8 cellular contexts compared by ENCODE assay signal in the genomic region with DNA sequence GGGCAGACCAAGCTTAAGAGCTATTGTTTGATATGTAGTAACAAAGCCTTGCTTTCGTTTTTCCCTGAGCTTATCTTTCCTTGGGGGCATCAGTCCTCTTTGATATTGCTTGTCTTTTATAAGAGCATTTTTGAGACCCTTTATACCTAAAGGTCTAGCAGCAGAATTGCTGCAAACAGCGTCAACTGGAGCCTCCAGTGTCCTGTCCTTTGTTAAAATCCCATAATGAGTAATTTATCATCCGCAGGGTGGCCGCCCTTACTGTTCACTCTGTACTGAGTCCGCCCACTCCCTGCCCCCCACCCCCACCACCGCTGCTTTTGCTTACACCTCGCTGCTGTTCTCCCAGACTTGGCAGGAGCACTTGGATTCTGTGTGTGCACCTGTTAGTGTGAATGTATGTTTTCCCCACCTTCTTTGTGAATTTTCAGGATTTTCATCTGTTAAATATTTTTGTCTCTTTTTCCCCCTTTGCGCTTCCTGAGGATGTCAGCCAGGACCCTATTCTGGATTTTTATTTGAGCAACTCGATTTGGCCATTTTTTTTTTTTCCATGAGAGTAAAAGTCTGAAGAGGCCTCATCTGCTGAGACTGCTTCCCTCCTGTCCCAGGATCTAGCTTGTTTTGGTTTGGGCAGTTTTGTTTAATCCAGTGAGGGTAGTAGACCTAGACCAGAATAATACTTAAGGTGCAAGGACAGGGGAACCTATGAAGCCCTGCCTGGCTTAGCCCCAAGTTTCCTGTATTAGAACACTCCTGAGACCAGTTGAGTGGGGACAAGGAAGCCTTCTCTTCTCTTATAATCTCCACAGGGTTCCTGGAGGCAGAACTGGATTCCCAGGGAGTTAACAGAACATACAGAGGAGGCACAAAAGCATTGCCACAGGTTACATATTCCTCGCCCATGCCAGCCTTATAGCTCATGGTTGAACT. TPM values are rescaled to one million over a fixed set of nuclear protein-coding genes. Genes with fewer than 3 reads are reported as not detected.
DNase-seq lines count a peak whose midpoint lies in the region; ATAC-seq and TF ChIP-seq lines count a peak whose summit lies in the region.

No MANE protein-coding gene starts in this region.

- CTCF ChIA-PET in naive thymus-derived CD4-positive, alpha-beta T cell (lab: Charles Lee): interaction anchor here (0.6 to 5.5 kb wide), 6 partner anchors 12 to 64 kb away, joined by 4 to 26 read pairs (median 5); no protein-coding TSS in a partner anchor

- no peaks in the 10 kb centered on the region for H3K27me3 ChIP-seq in BLaER1
- H3K27me3 ChIP-seq in Loucy (ENCODE audit: insufficient read depth, low read length, poor library complexity, severe bottlenecking): no peaks in the 10 kb centered on the region
- H3K27me3 ChIP-seq in naive thymus-derived CD4-positive, alpha-beta T cell (ENCODE audit: control insufficient read depth in 2 of 2, insufficient read depth in 2 of 2, low read length in 2 of 2): no peaks in the 10 kb centered on the region

- H3K27me3 Mint-ChIP-seq in brain: no peaks in the 10 kb centered on the region
- no peaks in the 10 kb centered on the region for H3K27me3 Mint-ChIP-seq in naive thymus-derived CD4-positive, alpha-beta T cell

- H2AFZ ChIP-seq in Loucy (ENCODE audit: low read length): no peak overlapping the region

- peaks cover 6% of the 10 kb centered on the region for H3K36me3 Mint-ChIP-seq in brain
- peaks cover 3 to 20% (median 14%) of the 10 kb centered on the region in 5 donors for H3K36me3 Mint-ChIP-seq in naive thymus-derived CD4-positive, alpha-beta T cell

- H3K4me2 ChIP-seq in BLaER1: peak overlapping the region; percentile 83
- H3K4me2 ChIP-seq in Loucy (ENCODE audit: low read depth, low read length, poor library complexity, severe bottlenecking): peak overlapping the region; percentile 37

- H3K9me3 ChIP-seq in BLaER1 (no peaks in the 10 kb centered on the region), Loucy (ENCODE audit: insufficient read depth, low read depth, low read length) (no peaks in the 10 kb centered on the region)
- H3K9me3 ChIP-seq in naive thymus-derived CD4-positive, alpha-beta T cell (ENCODE audit: control insufficient read depth in 2 of 3, low read length in 3 of 3): no peaks in the 10 kb centered on the region

- POLR2A ChIA-PET in naive thymus-derived CD4-positive, alpha-beta T cell (lab: Charles Lee): interaction anchor here (1.0 to 4.0 kb wide), 7 partner anchors 8 to 71 kb away, joined by 3 to 32 read pairs (median 5); partner anchors contain the start of genes AGFG2, FBXO24, LRCH4 and TSC22D4

- TF ChIP-seq CTCF in Loucy (conservative IDR thresholded peaks at IDR 0.05; ENCODE audit: low read length) (no peak), brain (conservative IDR thresholded peaks at IDR 0.05) (no peak)

- no peak overlapping the region for H3K4me3 ChIP-seq in BLaER1
- H3K4me3 ChIP-seq in Loucy (ENCODE audit: low read length, poor library complexity, severe bottlenecking): no peak overlapping the region
- H3K4me3 ChIP-seq in naive thymus-derived CD4-positive, alpha-beta T cell (ENCODE audit: low read length): peak overlapping the region; percentile 7

- no peak overlapping the region; the same call in 1 of the 2 replicates for H3K9ac ChIP-seq in BLaER1
- H3K9ac ChIP-seq in Loucy (ENCODE audit: low read depth, low read length, poor library complexity, severe bottlenecking): peak overlapping the region; percentile 20

- H3K79me2 ChIP-seq in Loucy (ENCODE audit: insufficient read depth, low read length): peaks cover 16% of the 10 kb centered on the region; the same call in 1 of the 2 replicates

- H3F3A ChIP-seq in Loucy (ENCODE audit: low read depth): no peaks in the 10 kb centered on the region

- H3K4me1 ChIP-seq in BLaER1 (peaks cover 62% of the 10 kb centered on the region), Loucy (ENCODE audit: insufficient read depth, low read length, poor library complexity, severe bottlenecking) (peaks cover 46% of the 10 kb centered on the region)
- H3K4me1 ChIP-seq in naive thymus-derived CD4-positive, alpha-beta T cell (ENCODE audit: control insufficient read depth in 2 of 2, insufficient read depth in 2 of 2, low read length in 2 of 2): peaks cover 60 to 79% of the 10 kb centered on the region in 2 donors

- H3K4me1 Mint-ChIP-seq in brain: peaks cover 64% of the 10 kb centered on the region
- peaks cover 66 to 87% (median 80%) of the 10 kb centered on the region in 7 donors for H3K4me1 Mint-ChIP-seq in naive thymus-derived CD4-positive, alpha-beta T cell

- H3K27ac Mint-ChIP-seq in brain: peak overlapping the region; percentile 81 to 97 (median 92)
- peak overlapping the region; percentile 77 to 95 (median 89) for H3K27ac Mint-ChIP-seq in naive thymus-derived CD4-positive, alpha-beta T cell

- H4K20me1 ChIP-seq in BLaER1 (no peaks in the 10 kb centered on the region), Loucy (ENCODE audit: insufficient read depth, low read length, poor library complexity, severe bottlenecking) (no peaks in the 10 kb centered on the region)

- no peaks in the 10 kb centered on the region for H3K9me3 Mint-ChIP-seq in brain
- H3K9me3 Mint-ChIP-seq in naive thymus-derived CD4-positive, alpha-beta T cell: no peaks in the 10 kb centered on the region

- peak overlapping the region; percentile 57 for H3K27ac ChIP-seq in BLaER1
- H3K27ac ChIP-seq in naive thymus-derived CD4-positive, alpha-beta T cell (ENCODE audit: low read depth, low read length): peak overlapping the region; percentile 56

- H3K9me2 ChIP-seq in Loucy (replicated peaks; ENCODE audit: low read depth, low read length): no peaks in the 10 kb centered on the region

- intact Hi-C loops in naive thymus-derived CD4-positive, alpha-beta T cell (cut with micrococcal nuclease): loop anchor here in 1 of 2 donors (2.0 kb wide), 1 partner anchor 68 kb away; the partner anchor contains the start of gene TSC22D4

- H3K4me3 Mint-ChIP-seq in brain: peak overlapping the region in 3 of 5 experiments; percentile 28 to 66 (median 29)
- H3K4me3 Mint-ChIP-seq in naive thymus-derived CD4-positive, alpha-beta T cell: peak overlapping the region; percentile 64 to 82 (median 69)

- H3K36me3 ChIP-seq in BLaER1 (peaks cover 20% of the 10 kb centered on the region; the same call in 1 of the 2 replicates), Loucy (ENCODE audit: insufficient read depth, low read length) (no peaks in the 10 kb centered on the region; the same call in none of the 2 replicates)
- peaks cover 0 to 11% (median 3%) of the 10 kb centered on the region in 3 experiments for H3K36me3 ChIP-seq in naive thymus-derived CD4-positive, alpha-beta T cell (ENCODE audit: control insufficient read depth in 2 of 3, insufficient read depth in 3 of 3, low read length in 3 of 3)

- ATAC-seq in naive thymus-derived CD4-positive, alpha-beta T cell: no peak
- ATAC-seq in GM18870 (IDR thresholded peaks at IDR 0.05; ENCODE audit: unreplicated experiment) (no peak), GM21619 (IDR thresholded peaks at IDR 0.05; ENCODE audit: unreplicated experiment) (no peak)

- DNase-seq in naive thymus-derived CD4-positive, alpha-beta T cell: no peak
- no peak for DNase-seq in epidermal melanocyte (ENCODE audit: insufficient read length, low spot score)
- DNase-seq in NCI-H187 treated with DMSO at 0.1 percent for 48 hours (lab: John Stamatoyannopoulos, UW): no peak

RNA-seq across cellular contexts. Expression of gene AGFG2, which starts 8.1 kb away (rescaled TPM):
- 44.8 TPM for polyA plus RNA-seq in brain (ENCODE audit: insufficient read depth, low read depth, low replicate concordance)
- 10 to 100 TPM; 15.8 to 42.4 (median 23.3) TPM for total RNA-seq in naive thymus-derived CD4-positive, alpha-beta T cell
- 1 to 10 TPM; 5.7 to 9.8 TPM for polyA plus RNA-seq in naive thymus-derived CD4-positive, alpha-beta T cell

RNA-seq across cellular contexts. Expression of gene SAP25, which starts 26.6 kb away (rescaled TPM):
- 0.81 TPM for polyA plus RNA-seq in brain (ENCODE audit: insufficient read depth, low read depth, low replicate concordance)
- 100 to 1,000 TPM in 2 of 5 experiments, 10 to 100 TPM in 3; 29.1 to 174 (median 71.3) TPM for total RNA-seq in naive thymus-derived CD4-positive, alpha-beta T cell
- under 1 TPM in 1 of 2 donors, not detected in 1; 0.48 TPM for polyA plus RNA-seq in naive thymus-derived CD4-positive, alpha-beta T cell

RNA-seq across cellular contexts. Expression of gene LRCH4, which starts 38.8 kb away (rescaled TPM):
- 32.4 TPM for polyA plus RNA-seq in brain (ENCODE audit: insufficient read depth, low read depth, low replicate concordance)
- 100 to 1,000 TPM; 199 to 504 (median 407) TPM for total RNA-seq in naive thymus-derived CD4-positive, alpha-beta T cell
- 100 to 1,000 TPM; 143 to 199 TPM for polyA plus RNA-seq in naive thymus-derived CD4-positive, alpha-beta T cell

RNA-seq across cellular contexts. Expression of gene FBXO24, which starts 39.0 kb away (rescaled TPM):
- polyA plus RNA-seq in brain (ENCODE audit: insufficient read depth, low read depth, low replicate concordance): 0.53 TPM
- total RNA-seq in naive thymus-derived CD4-positive, alpha-beta T cell: 1 to 10 TPM in 4 of 5 experiments, under 1 TPM in 1; 0.75 to 3.1 (median 1.7) TPM
- polyA plus RNA-seq in naive thymus-derived CD4-positive, alpha-beta T cell: 1 to 10 TPM; 2.0 TPM

RNA-seq across cellular contexts. Expression of gene PCOLCE, which starts 55.0 kb away (rescaled TPM):
- polyA plus RNA-seq in brain (ENCODE audit: insufficient read depth, low read depth, low replicate concordance): 24.2 TPM
- total RNA-seq in naive thymus-derived CD4-positive, alpha-beta T cell: 10 to 100 TPM in 1 of 5 experiments, 1 to 10 TPM in 4; 9.1 to 11.7 (median 9.5) TPM
- under 1 TPM in 1 of 2 donors, not detected in 1; 0.64 TPM for polyA plus RNA-seq in naive thymus-derived CD4-positive, alpha-beta T cell
